9 cellular contexts compared by ENCODE assay signal in genomic region chr14:81452766-81453165, GRCh38. TPM values are rescaled to one million over a fixed set of nuclear protein-coding genes. Genes with fewer than 3 reads are reported as not detected.
DNase-seq lines count a peak whose midpoint lies in the region; ATAC-seq and TF ChIP-seq lines count a peak whose summit lies in the region.
"Had no signal": no experiment of that assay in that cellular context is flagged by ENCODE, and none has a peak within 500 bp of the region (broad histone marks: within the 10 kb centered on the region; RNA-seq: fewer than 3 reads in every experiment).

No MANE protein-coding gene starts in this region.

- DNase-seq in activated CD8-positive, alpha-beta T cell treated with anti-CD3 and anti-CD28 coated beads for 36 hours, result no peak
- DNase-seq in activated CD4-positive, CD25-positive, alpha-beta regulatory T cell treated with anti-CD3 and anti-CD28 coated beads, Interleukin-2, amount 50 U/mL, for 72 hours, result no peak
- DNase-seq in foreskin fibroblast (no peak), progenitor cell of endocrine pancreas (ENCODE audit: low spot score, unreplicated experiment) (no peak)
- no peak for DNase-seq in activated CD4-positive, alpha-beta T cell treated with anti-CD3 and anti-CD28 coated beads for 1 hour
- DNase-seq: kidney had no signal

- no peaks in the 10 kb centered on the region for H3K79me2 ChIP-seq in parathyroid adenoma

- intact Hi-C loops in activated CD8-positive, alpha-beta T cell treated with anti-CD3 and anti-CD28 coated beads for 36 hours (cut with micrococcal nuclease), result loop anchor here (1.0 kb wide), 1 partner anchor 184 kb away; no protein-coding TSS in a partner anchor

- TF ChIP-seq CTCF in activated CD8-positive, alpha-beta T cell treated with anti-CD3 and anti-CD28 coated beads for 36 hours (IDR thresholded peaks at IDR 0.05), result no peak
- no peak for TF ChIP-seq CTCF in parathyroid adenoma (IDR thresholded peaks at IDR 0.05)
- TF ChIP-seq CTCF in foreskin fibroblast (IDR thresholded peaks at IDR 0.05; ENCODE audit: low read depth, low read length), result no peak
- no peak for TF ChIP-seq CTCF in progenitor cell of endocrine pancreas (IDR thresholded peaks at IDR 0.05; ENCODE audit: unreplicated experiment)

- no peaks in the 10 kb centered on the region for H3K27me3 ChIP-seq in parathyroid adenoma (ENCODE audit: control insufficient read depth, insufficient read depth, low read length)

- H3K27me3 Mint-ChIP-seq in activated CD8-positive, alpha-beta T cell treated with anti-CD3 and anti-CD28 coated beads for 36 hours, result no peaks in the 10 kb centered on the region
- H3K27me3 Mint-ChIP-seq in progenitor cell of endocrine pancreas, result peaks cover 6% of the 10 kb centered on the region

- H3K36me3 Mint-ChIP-seq in activated CD8-positive, alpha-beta T cell treated with anti-CD3 and anti-CD28 coated beads for 36 hours (ENCODE audit: low read depth), result no peaks in the 10 kb centered on the region
- no peaks in the 10 kb centered on the region for H3K36me3 Mint-ChIP-seq in progenitor cell of endocrine pancreas (ENCODE audit: insufficient read depth)

- POLR2A ChIA-PET in activated CD8-positive, alpha-beta T cell treated with anti-CD3 and anti-CD28 coated beads for 36 hours (lab: Charles Lee), result interaction anchor here (0.6 kb wide), 2 partner anchors 16 to 180 kb away, joined by 3 read pairs; no protein-coding TSS in a partner anchor

- no peak overlapping the region for H3K27ac Mint-ChIP-seq in activated CD8-positive, alpha-beta T cell treated with anti-CD3 and anti-CD28 coated beads for 36 hours
- no peak overlapping the region for H3K27ac Mint-ChIP-seq in progenitor cell of endocrine pancreas

- no peak overlapping the region for H3K27ac ChIP-seq in parathyroid adenoma

- no peaks in the 10 kb centered on the region for H3K4me1 ChIP-seq in parathyroid adenoma

- H3K9me3 Mint-ChIP-seq in activated CD8-positive, alpha-beta T cell treated with anti-CD3 and anti-CD28 coated beads for 36 hours, result no peaks in the 10 kb centered on the region
- no peaks in the 10 kb centered on the region for H3K9me3 Mint-ChIP-seq in progenitor cell of endocrine pancreas (ENCODE audit: low read depth)

- peak overlapping the region; percentile 3 for H2AFZ ChIP-seq in parathyroid adenoma

- no peak overlapping the region for H3K9ac ChIP-seq in parathyroid adenoma

- H3K4me3 ChIP-seq in parathyroid adenoma (ENCODE audit: low read depth, low read length) (no peak overlapping the region), foreskin fibroblast (ENCODE audit: low read depth in 1 of 2, low read length in 2 of 2) (no peak overlapping the region)

- no peak overlapping the region for H3K4me2 ChIP-seq in parathyroid adenoma (ENCODE audit: low read length)

- CTCF ChIA-PET in activated CD8-positive, alpha-beta T cell treated with anti-CD3 and anti-CD28 coated beads for 36 hours (lab: Charles Lee), result interaction anchor here (0.6 to 7.5 kb wide), 23 partner anchors 11 to 496 kb away, joined by 3 to 82 read pairs (median 3); no protein-coding TSS in a partner anchor

- peaks cover 10% of the 10 kb centered on the region for H3K4me1 Mint-ChIP-seq in activated CD8-positive, alpha-beta T cell treated with anti-CD3 and anti-CD28 coated beads for 36 hours (ENCODE audit: low read depth)
- peaks cover 17% of the 10 kb centered on the region for H3K4me1 Mint-ChIP-seq in progenitor cell of endocrine pancreas (ENCODE audit: low read depth)

- H3K9me3 ChIP-seq in parathyroid adenoma (ENCODE audit: control insufficient read depth, low read length), result no peaks in the 10 kb centered on the region

- ATAC-seq in GM18907 (IDR thresholded peaks at IDR 0.05; ENCODE audit: unreplicated experiment), result peak; percentile 1
- ATAC-seq in HG03064 (IDR thresholded peaks at IDR 0.05; ENCODE audit: low read depth, unreplicated experiment), result peak; percentile 15
- ATAC-seq in activated CD8-positive, alpha-beta T cell treated with anti-CD3 and anti-CD28 coated beads for 36 hours, result peak; percentile 21

- H3K4me3 Mint-ChIP-seq in activated CD8-positive, alpha-beta T cell treated with anti-CD3 and anti-CD28 coated beads for 36 hours, result no peak overlapping the region
- H3K4me3 Mint-ChIP-seq in progenitor cell of endocrine pancreas (ENCODE audit: low read depth), result no peak overlapping the region

- no peaks in the 10 kb centered on the region for H3K36me3 ChIP-seq in parathyroid adenoma (ENCODE audit: control insufficient read depth, insufficient read depth, low read length)

RNA-seq across cellular contexts. Expression of gene STON2, which starts 52.6 kb away (rescaled TPM):
- under 1 TPM in 1 of 2 experiments, not detected in 1; 0.58 TPM for total RNA-seq in activated CD8-positive, alpha-beta T cell treated with anti-CD3 and anti-CD28 coated beads for 36 hours
- total RNA-seq in progenitor cell of endocrine pancreas, result 73.6 and 77.2 TPM in 2 replicates

Comparison
In these comparisons a context has a peak if more than half of its experiments do, and no peak if none do; other contexts are left out.
1. RNA of gene STON2, which starts 52.6 kb away (total RNA-seq): 73.6 to 77.2 TPM in progenitor cell of endocrine pancreas; 0.58 TPM in activated CD8-positive, alpha-beta T cell treated with anti-CD3 and anti-CD28 coated beads for 36 hours; every median in the first group is over 10 times any median in the second.
2. Peak in every context shown above with its lines, with median percentiles within 50 percentile points of each other: ATAC-seq.